20 cellular contexts compared by ENCODE assay signal in genomic region chr11:108817971-108818370, GRCh38.
DNase-seq lines count a peak whose midpoint lies in the region; ATAC-seq and TF ChIP-seq lines count a peak whose summit lies in the region.
"Had no signal": no experiment of that assay in that cellular context is flagged by ENCODE, and none has a peak within 500 bp of the region (broad histone marks: within the 10 kb centered on the region; RNA-seq: fewer than 3 reads in every experiment).

No MANE protein-coding gene starts in this region.

- H3K27me3 ChIP-seq in body of pancreas (no peaks in the 10 kb centered on the region), kidney epithelial cell (ENCODE audit: control insufficient read depth, insufficient read depth, low read length) (no peaks in the 10 kb centered on the region), mesendoderm (ENCODE audit: insufficient read depth, low read length, poor library complexity) (no peaks in the 10 kb centered on the region), MG63 (no peaks in the 10 kb centered on the region)

- no peak overlapping the region for H4K5ac ChIP-seq in mesendoderm (ENCODE audit: low read length)

- H3K23ac ChIP-seq in mesendoderm (ENCODE audit: low read length): no peak overlapping the region

- H3K4me3 ChIP-seq in body of pancreas (no peak overlapping the region), kidney epithelial cell (ENCODE audit: low read depth, low read length) (no peak overlapping the region), mesendoderm (ENCODE audit: low read length) (no peak overlapping the region), mucosa of descending colon (no peak overlapping the region), MG63 (no peak overlapping the region)
- H3K4me3 ChIP-seq: GM23248, K562 had no signal

- no peaks in the 10 kb centered on the region for H3K79me1 ChIP-seq in mesendoderm (ENCODE audit: low read length)

- H3K4me2 ChIP-seq in mesendoderm (ENCODE audit: low read length): no peak overlapping the region
- H3K4me2 ChIP-seq: SK-N-SH had no signal

- no peak for TF ChIP-seq POLR2A in body of pancreas (IDR thresholded peaks at IDR 0.05)

- H2BK5ac ChIP-seq in mesendoderm (ENCODE audit: low read length): no peak overlapping the region

- H2BK15ac ChIP-seq in mesendoderm (replicated peaks; ENCODE audit: low read depth): no peak overlapping the region

- intact Hi-C loops in body of pancreas (cut with DNase I) (no loop called here), mucosa of descending colon (cut with DNase I, micrococcal nuclease) (no loop called here)

- no peak overlapping the region for H3K56ac ChIP-seq in mesendoderm (ENCODE audit: low read length)

- H2BK120ac ChIP-seq in mesendoderm (ENCODE audit: low read depth, low read length): no peak overlapping the region

- no peak overlapping the region for H4K8ac ChIP-seq in mesendoderm (ENCODE audit: low read depth, low read length)

- in situ Hi-C loops in ACHN (cut with HindIII; ENCODE audit: low pct_ligation_motif_present, low pct_unique_long_range_greater_than_20kb, low sequenced_read_pairs): no loop called here

- no peak overlapping the region for H3K18ac ChIP-seq in mesendoderm (ENCODE audit: low read length)

- TF ChIP-seq CTCF in body of pancreas (IDR thresholded peaks at IDR 0.05): no peak
- no peak for TF ChIP-seq CTCF in kidney epithelial cell (IDR thresholded peaks at IDR 0.05; ENCODE audit: insufficient read depth, low read length, poor library complexity, severe bottlenecking)
- no peak for TF ChIP-seq CTCF in mucosa of descending colon (IDR thresholded peaks at IDR 0.05)

- H3K27ac ChIP-seq in body of pancreas (peak overlapping the region in 2 of 4 donors; percentile 15 to 57), mesendoderm (ENCODE audit: low read depth, low read length) (no peak overlapping the region)
- H3K27ac ChIP-seq: C4-2B, GM23248 had no signal

- no peak overlapping the region for H2AK5ac ChIP-seq in mesendoderm (ENCODE audit: low read length)

- H3K4me1 ChIP-seq in body of pancreas: peaks cover 23% of the 10 kb centered on the region
- no peaks in the 10 kb centered on the region for H3K4me1 ChIP-seq in mesendoderm (ENCODE audit: control insufficient read depth, low read depth, low read length)
- no peaks in the 10 kb centered on the region for H3K4me1 ChIP-seq in mucosa of descending colon (ENCODE audit: low read depth)
- H3K4me1 ChIP-seq: Caco-2 had no signal

- no peak overlapping the region for H3K4ac ChIP-seq in mesendoderm (ENCODE audit: low read depth, low read length)

- no peaks in the 10 kb centered on the region for H3K9me3 ChIP-seq in body of pancreas
- no peaks in the 10 kb centered on the region for H3K9me3 ChIP-seq in mucosa of descending colon
- no peaks in the 10 kb centered on the region for H3K9me3 ChIP-seq in MG63
- H3K9me3 ChIP-seq: Caco-2, SK-N-SH had no signal

- H3K36me3 ChIP-seq in body of pancreas (replicated peaks in 1 of 2; ENCODE audit: insufficient read depth in 1 of 2, low read depth in 2 of 2): no peaks in the 10 kb centered on the region
- H3K36me3 ChIP-seq in kidney epithelial cell (ENCODE audit: control insufficient read depth, insufficient read depth, low read length): no peaks in the 10 kb centered on the region
- H3K36me3 ChIP-seq in mesendoderm (ENCODE audit: control insufficient read depth, insufficient read depth, low read length): no peaks in the 10 kb centered on the region
- H3K36me3 ChIP-seq in mucosa of descending colon (ENCODE audit: low read depth): no peaks in the 10 kb centered on the region
- H3K36me3 ChIP-seq in MG63: no peaks in the 10 kb centered on the region

- H3K9ac ChIP-seq in mesendoderm (ENCODE audit: low read length): no peak overlapping the region
- H3K9ac ChIP-seq: GM23248, SK-N-SH had no signal

- ATAC-seq in body of pancreas (peak; percentile 81), mucosa of descending colon (no peak)
- ATAC-seq: CD8-positive, alpha-beta T cell; K562 had no signal

- WGBS in body of pancreas, 2 donors: 12 to 24% methylated on average over 5 of the region's 5 CpGs
- no CpG with 5 or more reads among the region's 5 CpGs for WGBS in mesendoderm (ENCODE audit: extremely low coverage, insufficient coverage, low lambda C conversion rate)

- peak; percentile 24 to 51 (median 33) for DNase-seq in body of pancreas
- peak; percentile 9 for DNase-seq in kidney epithelial cell (ENCODE audit: low read depth)
- DNase-seq in mesendoderm: peak; percentile 15
- no peak for DNase-seq in ACHN
- no peak for DNase-seq in mucosa of descending colon
- DNase-seq in KG1 (lab: John Stamatoyannopoulos, UW): no peak
- no peak for DNase-seq in MG63
- DNase-seq: Caco-2; CD8-positive, alpha-beta T cell; GM23248; H7; NCI-H1417; NCI-H1694; NCI-H2029 treated with DMSO at 0.1 percent for 48 hours; NCI-H345; NCI-H510A treated with DMSO at 0.1 percent for 48 hours; NCI-H774; SK-N-SH had no signal

- no peaks in the 10 kb centered on the region for H3K79me2 ChIP-seq in mesendoderm (ENCODE audit: control insufficient read depth, insufficient read depth, low read length)

Comparison
In these comparisons a context has a peak if more than half of its experiments do, and no peak if none do; other contexts are left out.
1. DNase-seq: peak in body of pancreas (4 of 4), kidney epithelial cell (single experiment) and mesendoderm (single experiment); none in ACHN (single experiment), mucosa of descending colon (0 of 3), KG1 (single experiment) and MG63 (single experiment).